In genomic region chr7:1531979-1532455, GRCh38 we compare ENCODE assay signal across 8 cellular contexts. TPM values are rescaled to one million over a fixed set of nuclear protein-coding genes. Genes with fewer than 3 reads are reported as not detected.
A peak's percentile ranks its signal among the peaks of the same experiment; 100 is the strongest.
DNase-seq lines count a peak whose midpoint lies in the region; ATAC-seq, FAIRE-seq and TF ChIP-seq lines count a peak whose summit lies in the region.

No MANE protein-coding gene starts in this region.

- peaks cover 4% of the 10 kb centered on the region for H3K27me3 Mint-ChIP-seq in activated CD8-positive, alpha-beta memory T cell treated with anti-CD3 and anti-CD28 coated beads, Interleukin-2, amount 10 ng/mL, durations not matched to agents 7 days and 5 days
- H3K27me3 Mint-ChIP-seq in astrocyte (ENCODE audit: low read depth, unreplicated experiment) = no peaks in the 10 kb centered on the region

- no peak for FAIRE-seq in astrocyte (lab: Jason Lieb, UNC)

- peak overlapping the region; percentile 90 for H3K27ac Mint-ChIP-seq in activated CD8-positive, alpha-beta memory T cell treated with anti-CD3 and anti-CD28 coated beads, Interleukin-2, amount 10 ng/mL, durations not matched to agents 7 days and 5 days
- H3K27ac Mint-ChIP-seq in astrocyte (ENCODE audit: unreplicated experiment) = peak overlapping the region; percentile 96

- no peaks in the 10 kb centered on the region for H3K36me3 Mint-ChIP-seq in activated CD8-positive, alpha-beta memory T cell treated with anti-CD3 and anti-CD28 coated beads, Interleukin-2, amount 10 ng/mL, durations not matched to agents 7 days and 5 days
- peaks cover 2% of the 10 kb centered on the region for H3K36me3 Mint-ChIP-seq in astrocyte (ENCODE audit: low read depth, unreplicated experiment)

- H4K20me1 ChIP-seq in astrocyte (ENCODE audit: insufficient read depth, low read length) = peaks cover 21% of the 10 kb centered on the region

- peaks cover under 1% of the 10 kb centered on the region for H3K27me3 ChIP-seq in astrocyte (ENCODE audit: insufficient read depth, low read length)
- H3K27me3 ChIP-seq in lung (ENCODE audit: control insufficient read depth, insufficient read depth) = no peaks in the 10 kb centered on the region
- H3K27me3 ChIP-seq in upper lobe of right lung = peaks cover 3% of the 10 kb centered on the region

- H3K9ac ChIP-seq in astrocyte (ENCODE audit: low read length) = peak overlapping the region; percentile 88

- H3K4me3 Mint-ChIP-seq in activated CD8-positive, alpha-beta memory T cell treated with anti-CD3 and anti-CD28 coated beads, Interleukin-2, amount 10 ng/mL, durations not matched to agents 7 days and 5 days = peak overlapping the region; percentile 80
- peak overlapping the region; percentile 90 for H3K4me3 Mint-ChIP-seq in astrocyte (ENCODE audit: unreplicated experiment)

- DNase-seq in activated CD8-positive, alpha-beta memory T cell treated with anti-CD3 and anti-CD28 coated beads, Interleukin-2, amount 10 ng/mL, durations not matched to agents 7 days and 5 days = peak; percentile 48
- DNase-seq in activated CD8-positive, alpha-beta memory T cell treated with anti-CD3 and anti-CD28 coated beads, Interleukin-2, amount 50 U/mL, for 48 hours = no peak
- DNase-seq in astrocyte (ENCODE audit: low read depth) (no peak), lung (ENCODE audit: low spot score) (no peak), upper lobe of right lung (no peak), activated gamma-delta T cell treated with Interleukin-2 at 50 U/mL for 16 hours (no peak), AML-193 (lab: John Stamatoyannopoulos, UW) (no peak), NCI-H128 (lab: John Stamatoyannopoulos, UW; ENCODE audit: unreplicated experiment) (no peak)

- peak overlapping the region; percentile 97 for H3K27ac ChIP-seq in astrocyte (ENCODE audit: low read depth, low read length)
- H3K27ac ChIP-seq in lung (ENCODE audit: low read depth in 1 of 2, low read length in 1 of 2) = peak overlapping the region; percentile 93
- H3K27ac ChIP-seq in upper lobe of right lung = peak overlapping the region; percentile 91

- peaks cover 32% of the 10 kb centered on the region for H3K4me1 Mint-ChIP-seq in activated CD8-positive, alpha-beta memory T cell treated with anti-CD3 and anti-CD28 coated beads, Interleukin-2, amount 10 ng/mL, durations not matched to agents 7 days and 5 days
- H3K4me1 Mint-ChIP-seq in astrocyte (ENCODE audit: low read depth, unreplicated experiment) = peaks cover 28% of the 10 kb centered on the region

- CTCF ChIA-PET in activated CD8-positive, alpha-beta memory T cell treated with anti-CD3 and anti-CD28 coated beads, Interleukin-2, amount 10 ng/mL, durations not matched to agents 7 days and 5 days (lab: Charles Lee) = interaction anchor here (0.6 to 2.1 kb wide), 4 partner anchors 18 to 58 kb away, joined by 3 to 6 read pairs (median 3); no protein-coding TSS in a partner anchor

- 16 to 21% methylated on average over 10 of the region's 10 CpGs for WGBS in lung, 2 donors

- ATAC-seq in activated CD8-positive, alpha-beta memory T cell treated with anti-CD3 and anti-CD28 coated beads, Interleukin-2, amount 10 ng/mL, durations not matched to agents 7 days and 5 days = no peak
- ATAC-seq in lung (ENCODE audit: insufficient read depth, low FRiP score) (no peak), upper lobe of right lung (no peak)

- H3K4me2 ChIP-seq in astrocyte (ENCODE audit: low read length) = peak overlapping the region; percentile 83

- H3K36me3 ChIP-seq in astrocyte (ENCODE audit: insufficient read depth, low read length) = no peaks in the 10 kb centered on the region
- H3K36me3 ChIP-seq in lung (ENCODE audit: control insufficient read depth in 2 of 2, insufficient read depth in 2 of 2, low read length in 2 of 2) = peaks cover 0 to 2% of the 10 kb centered on the region in 2 donors
- no peaks in the 10 kb centered on the region for H3K36me3 ChIP-seq in upper lobe of right lung

- H3K4me3 ChIP-seq in astrocyte (ENCODE audit: insufficient read depth, low read depth, low read length) (peak overlapping the region; percentile 80), lung (peak overlapping the region; percentile 73), upper lobe of right lung (peak overlapping the region; percentile 68)

- no peak for TF ChIP-seq CTCF in astrocyte (IDR thresholded peaks at IDR 0.05; ENCODE audit: insufficient read depth, low read depth, low read length)
- no peak for TF ChIP-seq CTCF in lung (IDR thresholded peaks at IDR 0.05; ENCODE audit: control extremely low read depth, extremely low read depth)
- TF ChIP-seq CTCF in upper lobe of right lung (IDR thresholded peaks at IDR 0.05) = no peak

- peaks cover 49% of the 10 kb centered on the region for H3K79me2 ChIP-seq in astrocyte (ENCODE audit: insufficient read depth, low read length)

- H3K4me1 ChIP-seq in astrocyte (ENCODE audit: insufficient read depth, low read length) = peaks cover 49% of the 10 kb centered on the region
- peaks cover 7 to 23% of the 10 kb centered on the region in 2 donors for H3K4me1 ChIP-seq in lung (ENCODE audit: control insufficient read depth in 2 of 2, insufficient read depth in 2 of 2, low read length in 2 of 2)
- H3K4me1 ChIP-seq in upper lobe of right lung = peaks cover 41% of the 10 kb centered on the region

- intact Hi-C loops in upper lobe of right lung (cut with DNase I) = no loop called here

- H3K9me3 Mint-ChIP-seq in activated CD8-positive, alpha-beta memory T cell treated with anti-CD3 and anti-CD28 coated beads, Interleukin-2, amount 10 ng/mL, durations not matched to agents 7 days and 5 days (ENCODE audit: low read depth) = no peaks in the 10 kb centered on the region
- H3K9me3 Mint-ChIP-seq in astrocyte (ENCODE audit: unreplicated experiment) = no peaks in the 10 kb centered on the region

- no peaks in the 10 kb centered on the region for H3K9me3 ChIP-seq in astrocyte (ENCODE audit: insufficient read depth, low read depth, low read length)
- no peaks in the 10 kb centered on the region for H3K9me3 ChIP-seq in lung (ENCODE audit: control insufficient read depth in 2 of 2, insufficient read depth in 1 of 2, low read length in 1 of 2)
- H3K9me3 ChIP-seq in upper lobe of right lung = no peaks in the 10 kb centered on the region

- no peak overlapping the region for H2AFZ ChIP-seq in astrocyte (ENCODE audit: low read depth, low read length)

RNA-seq across cellular contexts. Expression of gene MAFK, which starts 1.5 kb away (rescaled TPM):
- total RNA-seq in activated CD8-positive, alpha-beta memory T cell treated with anti-CD3 and anti-CD28 coated beads, Interleukin-2, amount 10 ng/mL, durations not matched to agents 7 days and 5 days = 10 to 100 TPM; 22.4 to 22.9 TPM
- total RNA-seq in astrocyte = 36.2 and 36.6 TPM in 2 replicates
- 10 to 100 TPM; 17.0 to 58.5 TPM for total RNA-seq in lung
- 10 to 100 TPM; 54.7 to 76.7 TPM for polyA plus RNA-seq in lung
- 64.8 TPM for total RNA-seq in upper lobe of right lung

RNA-seq across cellular contexts. Expression of gene TMEM184A, which starts 24.0 kb away (rescaled TPM):
- total RNA-seq in activated CD8-positive, alpha-beta memory T cell treated with anti-CD3 and anti-CD28 coated beads, Interleukin-2, amount 10 ng/mL, durations not matched to agents 7 days and 5 days = not detected
- total RNA-seq in astrocyte (1.8 and 2.1 TPM in 2 replicates), lung (10 to 100 TPM in 1 of 2 donors, 1 to 10 TPM in 1; 1.8 to 11.8 TPM), upper lobe of right lung (4.4 TPM)
- 1 to 10 TPM; 6.8 to 9.9 TPM for polyA plus RNA-seq in lung

RNA-seq across cellular contexts. Expression of gene INTS1, which starts 27.8 kb away (rescaled TPM):
- total RNA-seq in activated CD8-positive, alpha-beta memory T cell treated with anti-CD3 and anti-CD28 coated beads, Interleukin-2, amount 10 ng/mL, durations not matched to agents 7 days and 5 days = 100 to 1,000 TPM in 1 of 2 experiments, 10 to 100 TPM in 1; 97.5 to 102 TPM
- total RNA-seq in astrocyte = 81.4 and 81.9 TPM in 2 replicates
- total RNA-seq in lung = 100 to 1,000 TPM in 1 of 2 donors, 10 to 100 TPM in 1; 31.2 to 121 TPM
- polyA plus RNA-seq in lung = 10 to 100 TPM; 45.8 to 46.2 TPM
- 49.2 TPM for total RNA-seq in upper lobe of right lung

RNA-seq across cellular contexts. Expression of gene PSMG3, which starts 37.8 kb away (rescaled TPM):
- 10 to 100 TPM; 37.2 to 37.9 TPM for total RNA-seq in activated CD8-positive, alpha-beta memory T cell treated with anti-CD3 and anti-CD28 coated beads, Interleukin-2, amount 10 ng/mL, durations not matched to agents 7 days and 5 days
- total RNA-seq in astrocyte (30.3 and 33.6 TPM in 2 replicates), lung (10 to 100 TPM; 10.7 to 30.9 TPM), upper lobe of right lung (20.3 TPM)
- polyA plus RNA-seq in lung = 10 to 100 TPM; 52.8 to 86.7 TPM
